Comparison of ENCODE assay signal across 8 cellular contexts in the genomic region with DNA sequence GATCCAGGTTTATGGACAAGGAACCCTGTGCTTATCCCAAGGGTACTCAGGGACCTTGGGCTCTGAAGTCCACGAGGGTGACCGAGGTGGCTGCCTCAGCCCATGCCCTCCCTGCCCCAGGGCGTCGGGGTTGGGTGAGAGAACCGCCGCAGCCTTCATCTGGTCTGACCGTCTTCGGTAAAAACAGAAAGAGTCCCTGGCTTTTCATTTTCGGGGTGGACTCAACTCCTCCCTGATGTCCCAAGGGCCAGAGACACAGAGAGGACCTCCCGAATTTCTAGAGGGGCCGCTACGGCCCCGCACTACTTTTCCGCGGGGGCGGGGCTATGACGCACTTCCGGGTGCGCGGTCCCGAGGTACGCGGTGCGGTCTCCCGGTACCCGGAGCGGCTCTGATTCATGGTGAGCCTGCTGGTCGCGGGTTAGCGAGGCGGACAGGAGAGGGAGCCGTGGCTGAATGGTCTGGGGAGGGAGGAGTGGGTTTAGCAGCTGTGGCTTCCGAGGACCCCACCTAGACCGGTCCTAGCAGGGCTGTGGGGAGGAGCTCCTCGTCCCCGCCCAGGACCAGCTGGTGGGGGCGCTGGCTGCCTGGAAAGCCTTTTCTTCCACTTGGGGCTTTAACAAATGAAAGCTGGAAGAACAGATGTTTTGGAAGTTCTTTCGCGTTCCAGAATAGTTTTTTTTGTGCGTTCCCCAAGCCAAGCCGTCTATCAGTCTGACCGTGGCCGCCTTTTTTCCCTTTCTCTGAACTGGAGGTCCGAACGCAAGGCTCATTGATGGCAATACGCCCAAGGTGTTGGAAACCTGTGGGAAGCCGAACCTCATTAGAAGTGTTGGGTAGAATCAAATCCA. TPM values are rescaled to one million over a fixed set of nuclear protein-coding genes. Genes with fewer than 3 reads are reported as not detected.
A peak's percentile ranks its signal among the peaks of the same experiment; 100 is the strongest.
DNase-seq lines count a peak whose midpoint lies in the region; ATAC-seq, FAIRE-seq and TF ChIP-seq lines count a peak whose summit lies in the region.

A gene (plus strand): TSS at position 334 of the 851 bp plus-strand sequence. CDS start 7,233 bp downstream, outside the sequence.

- peak; percentile 62 for FAIRE-seq in urothelium cell line (lab: Jason Lieb, UNC)

- ATAC-seq in HG02642 (IDR thresholded peaks at IDR 0.05; ENCODE audit: poor library complexity, unreplicated experiment) (peak; percentile 92), T-helper 17 cell (peak; percentile 94), right cardiac atrium (peak; percentile 98 to 99)

- H3K4me3 ChIP-seq in right cardiac atrium (ENCODE audit: low read length), result peak within 1 kb of the TSS; percentile 82

- no peaks in the 10 kb centered on the region for H3K36me3 Mint-ChIP-seq in T-helper 17 cell (ENCODE audit: low read depth)

- H3K27me3 ChIP-seq in right cardiac atrium (ENCODE audit: control insufficient read depth, insufficient read depth), result no peaks in the 10 kb centered on the region

- 1% methylated on average over 47 of the region's 47 CpGs for WGBS in right cardiac atrium

- DNase-seq in NCI-H128 (lab: John Stamatoyannopoulos, UW; ENCODE audit: unreplicated experiment), result peak; percentile 53
- DNase-seq in T-helper 17 cell, result peak; percentile 63 to 72 (median 70)
- peak; percentile 14 to 90 (median 78) for DNase-seq in anterior cingulate cortex (lab: John Stamatoyannopoulos, UW)
- peak; percentile 89 to 96 (median 96) for DNase-seq in right cardiac atrium
- peak; percentile 24 for DNase-seq in pulmonary artery endothelial cell (ENCODE audit: low read depth, low spot score)
- peak; percentile 98 for DNase-seq in urothelium cell line (ENCODE audit: low spot score)

- H3K27ac ChIP-seq in right cardiac atrium (ENCODE audit: low read length), result peak within 1 kb of the TSS; percentile 91

- H3K27me3 Mint-ChIP-seq in T-helper 17 cell, result no peaks in the 10 kb centered on the region

- intact Hi-C loops in right cardiac atrium (cut with DNase I), result no loop called here

- H3K9me3 ChIP-seq in T-helper 17 cell (ENCODE audit: control insufficient read depth, low read length, poor library complexity, severe bottlenecking) (no peaks in the 10 kb centered on the region), right cardiac atrium (ENCODE audit: control insufficient read depth, low read length) (no peaks in the 10 kb centered on the region)

- TF ChIP-seq CTCF in GM12873 (IDR thresholded peaks at IDR 0.05; ENCODE audit: insufficient read depth, low read depth, low read length, missing control alignments), result peak; percentile 20

- peaks cover 14% of the 10 kb centered on the region for H3K4me1 Mint-ChIP-seq in T-helper 17 cell

- H3K4me3 Mint-ChIP-seq in T-helper 17 cell, result peak within 1 kb of the TSS; percentile 93

- H3K27ac Mint-ChIP-seq in T-helper 17 cell, result peak within 1 kb of the TSS; percentile 94

- no peaks in the 10 kb centered on the region for H3K4me1 ChIP-seq in right cardiac atrium (ENCODE audit: control insufficient read depth, insufficient read depth, low read length)

RNA-seq across cellular contexts. Expression of the gene that starts here (rescaled TPM):
- 1 to 10 TPM; 4.2 to 5.2 TPM for total RNA-seq in T-helper 17 cell
- total RNA-seq in right cardiac atrium, result 1 to 10 TPM; 7.1 to 8.6 (median 7.7) TPM
- polyA plus RNA-seq in right cardiac atrium, result 6.2 TPM
- 7.0 and 9.3 TPM in 2 replicates for total RNA-seq in pulmonary artery endothelial cell

Comparison
In these comparisons a context has a peak if more than half of its experiments do, and no peak if none do; other contexts are left out.
1. Peak in every context shown above with its lines: DNase-seq, ATAC-seq, H3K4me3 ChIP-seq and H3K27ac ChIP-seq.
2. DNase-seq: peak in every context shown above with its lines; median percentile 98 in urothelium cell line; 96 in right cardiac atrium; 78 in anterior cingulate cortex; 70 in T-helper 17 cell; 53 in NCI-H128; 24 in pulmonary artery endothelial cell.